21 cellular contexts compared by ENCODE assay signal in the genomic region with DNA sequence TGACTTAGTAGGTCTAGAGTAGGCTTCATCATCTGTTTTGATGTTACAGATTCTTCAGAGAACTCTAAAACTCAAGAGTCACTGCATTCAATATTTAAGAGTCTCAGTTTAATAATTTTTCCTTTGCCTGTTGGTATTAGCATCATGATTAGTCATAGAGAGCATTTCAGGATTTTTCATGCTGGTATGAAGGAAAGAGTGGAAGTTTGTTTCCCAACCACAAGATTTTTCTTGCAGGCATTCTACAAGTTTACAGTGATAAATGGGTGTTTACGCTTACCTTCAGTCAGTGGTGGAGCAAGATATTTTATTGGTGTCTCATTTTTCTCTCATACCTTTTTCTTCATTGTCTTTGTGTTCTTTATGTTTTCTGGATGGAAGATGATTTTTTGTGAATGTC. TPM values are rescaled to one million over a fixed set of nuclear protein-coding genes. Genes with fewer than 3 reads are reported as not detected.
DNase-seq lines count a peak whose midpoint lies in the region; ATAC-seq and TF ChIP-seq lines count a peak whose summit lies in the region.
"Had no signal": no experiment of that assay in that cellular context is flagged by ENCODE, and none has a peak within 500 bp of the region (broad histone marks: within the 10 kb centered on the region; RNA-seq: fewer than 3 reads in every experiment).

No MANE protein-coding gene starts in this region.

- H3K9me3 ChIP-seq in PC-3 (ENCODE audit: low read length): no peaks in the 10 kb centered on the region
- H3K9me3 ChIP-seq in smooth muscle cell (replicated peaks; ENCODE audit: low read depth): no peaks in the 10 kb centered on the region
- H3K9me3 ChIP-seq in upper lobe of right lung: no peaks in the 10 kb centered on the region
- H3K9me3 ChIP-seq: lower lobe of right lung, SJSA1 had no signal

- CTCF ChIA-PET in PC-3 (lab: Charles Lee): no interaction called here

- no peaks in the 10 kb centered on the region for H3K9me2 ChIP-seq in PC-3 (replicated peaks; ENCODE audit: low read length)

- 78% methylated on average over 1 of the region's 1 CpG for WGBS in smooth muscle cell (ENCODE audit: low lambda C conversion rate)

- TF ChIP-seq CTCF in PC-3 (conservative IDR thresholded peaks at IDR 0.05; ENCODE audit: low read depth, low read length) (no peak), fibroblast of mammary gland (conservative IDR thresholded peaks at IDR 0.05; ENCODE audit: control insufficient read depth, insufficient read depth, low read depth, low read length) (no peak), smooth muscle cell (IDR thresholded peaks at IDR 0.05; ENCODE audit: borderline replicate concordance, insufficient read depth, poor library complexity, severe bottlenecking) (no peak), upper lobe of right lung (IDR thresholded peaks at IDR 0.05) (no peak)

- no peak overlapping the region for H3K4me2 ChIP-seq in PC-3 (ENCODE audit: low read length)
- H3K4me2 ChIP-seq in smooth muscle cell: no peak overlapping the region
- H3K4me2 ChIP-seq: neural progenitor cell had no signal

- BruUV-seq in PC-3 (replicated peaks; lab: Mats Ljungman, UMichigan): TSS peak; percentile 3

- H3F3A ChIP-seq in PC-3 (ENCODE audit: low read length, unreplicated experiment): no peaks in the 10 kb centered on the region
- H3F3A ChIP-seq in smooth muscle cell (ENCODE audit: low read depth): no peaks in the 10 kb centered on the region

- no peaks in the 10 kb centered on the region for H3K79me2 ChIP-seq in PC-3 (ENCODE audit: low read length)
- H3K79me2 ChIP-seq in smooth muscle cell (ENCODE audit: low read depth): peaks cover 26% of the 10 kb centered on the region

- ATAC-seq in PC-3: peak; percentile 49
- ATAC-seq in GM19324 (IDR thresholded peaks at IDR 0.05; ENCODE audit: low FRiP score, unreplicated experiment): no peak
- ATAC-seq in upper lobe of right lung: no peak
- ATAC-seq: HCT116; lower lobe of right lung; stimulated activated naive B cell treated with anti-CD40 and anti-IgM and Interleukin-4, amounts not matched to agents 10 μg/mL and 1 μg/mL and 100 μg/mL, for 72 hours had no signal

- H3K4me1 ChIP-seq in PC-3 (ENCODE audit: insufficient read depth, low read length) (no peaks in the 10 kb centered on the region), smooth muscle cell (ENCODE audit: low read depth) (no peaks in the 10 kb centered on the region), upper lobe of right lung (no peaks in the 10 kb centered on the region)
- H3K4me1 ChIP-seq: lower lobe of right lung, neural progenitor cell had no signal

- H3K36me3 ChIP-seq in PC-3 (ENCODE audit: low read depth, low read length) (peaks cover 91% of the 10 kb centered on the region), smooth muscle cell (ENCODE audit: low read depth) (peaks cover 64% of the 10 kb centered on the region), upper lobe of right lung (peaks cover 98% of the 10 kb centered on the region)

- DNase-seq in ELR (ENCODE audit: low read depth) (peak; percentile 52), PC-3 (peak; percentile 55), fibroblast of mammary gland (ENCODE audit: low read depth) (peak; percentile 42), smooth muscle cell (lab: John Stamatoyannopoulos, UW; ENCODE audit: unreplicated experiment) (no peak), upper lobe of right lung (no peak)
- no peak for DNase-seq in activated CD4-positive, alpha-beta T cell treated with anti-CD3 and anti-CD28 coated beads, Interleukin-2, amount 50 U/mL, for 1 hour
- DNase-seq: activated CD4-positive, alpha-beta T cell treated with anti-CD3 and anti-CD28 coated beads, Interleukin-2, amount 10 ng/mL, durations not matched to agents 7 days and 5 days; C1 segment of cervical spinal cord; lower lobe of right lung; NCI-H1105 treated with DMSO at 0.1 percent for 48 hours; NCI-H510A treated with DMSO at 0.1 percent for 48 hours; NK-92 treated with Interleukin-12 subunit alpha and Interleukin-12 subunit beta, amount 100 ng/mL, for 24 hours; stimulated activated naive B cell treated with anti-CD40 and anti-IgM and Interleukin-4, amounts not matched to agents 10 μg/mL and 1 μg/mL and 100 μg/mL, for 72 hours had no signal

- intact Hi-C loops in PC-3 (cut with micrococcal nuclease) (no loop called here), upper lobe of right lung (cut with DNase I) (no loop called here)

- H3K27ac ChIP-seq in PC-3 (ENCODE audit: low read length) (no peak overlapping the region), smooth muscle cell (ENCODE audit: low read depth) (peak overlapping the region; percentile 12), upper lobe of right lung (no peak overlapping the region)
- H3K27ac ChIP-seq: lower lobe of right lung, neural progenitor cell, SJSA1, VCaP had no signal

- H3K27me3 ChIP-seq in PC-3 (ENCODE audit: low read length): no peaks in the 10 kb centered on the region
- no peaks in the 10 kb centered on the region for H3K27me3 ChIP-seq in smooth muscle cell (ENCODE audit: low read depth)
- H3K27me3 ChIP-seq in upper lobe of right lung: no peaks in the 10 kb centered on the region
- H3K27me3 ChIP-seq: neural progenitor cell, SJSA1 had no signal

- H3K9ac ChIP-seq in PC-3 (ENCODE audit: low read length): no peak overlapping the region
- no peak overlapping the region for H3K9ac ChIP-seq in smooth muscle cell (ENCODE audit: low read depth)
- H3K9ac ChIP-seq: neural progenitor cell had no signal

- H3K4me3 ChIP-seq in PC-3 (ENCODE audit: low read length) (no peak overlapping the region), fibroblast of mammary gland (ENCODE audit: control insufficient read depth, low read depth, low read length) (no peak overlapping the region), smooth muscle cell (no peak overlapping the region), upper lobe of right lung (no peak overlapping the region)
- H3K4me3 ChIP-seq: lower lobe of right lung, neural progenitor cell, SJSA1 had no signal

- H2AFZ ChIP-seq in PC-3 (ENCODE audit: low read length): no peak overlapping the region
- no peak overlapping the region for H2AFZ ChIP-seq in smooth muscle cell (ENCODE audit: low read depth)
- H2AFZ ChIP-seq: neural progenitor cell had no signal

- POLR2A ChIA-PET in PC-3 (lab: Charles Lee; ENCODE audit: unreplicated experiment): no interaction called here

- peaks cover 5% of the 10 kb centered on the region for H4K20me1 ChIP-seq in PC-3 (ENCODE audit: low read length)
- peaks cover 9% of the 10 kb centered on the region for H4K20me1 ChIP-seq in smooth muscle cell (ENCODE audit: low read depth)

RNA-seq across cellular contexts. Expression of a gene that starts 58.4 kb away (rescaled TPM):
- not detected in 2 replicates for total RNA-seq in PC-3 (2014; rRNA removed)
- total RNA-seq in smooth muscle cell: not detected in 2 replicates
- not detected in 2 replicates for polyA plus RNA-seq in smooth muscle cell
- not detected for total RNA-seq in upper lobe of right lung
- total RNA-seq: frontal cortex, progenitor cell of endocrine pancreas, SJSA1, skeletal muscle tissue had no signal

Comparison
In these comparisons a context has a peak if more than half of its experiments do, and no peak if none do; other contexts are left out.
1. DNase-seq: peak in ELR (single experiment), PC-3 (single experiment) and fibroblast of mammary gland (single experiment); none in smooth muscle cell (single experiment), activated CD4-positive, alpha-beta T cell treated with anti-CD3 and anti-CD28 coated beads, Interleukin-2, amount 50 U/mL, for 1 hour (single experiment) and upper lobe of right lung (single experiment).